Comparison of ENCODE assay signal across 8 cellular contexts in the genomic region with DNA sequence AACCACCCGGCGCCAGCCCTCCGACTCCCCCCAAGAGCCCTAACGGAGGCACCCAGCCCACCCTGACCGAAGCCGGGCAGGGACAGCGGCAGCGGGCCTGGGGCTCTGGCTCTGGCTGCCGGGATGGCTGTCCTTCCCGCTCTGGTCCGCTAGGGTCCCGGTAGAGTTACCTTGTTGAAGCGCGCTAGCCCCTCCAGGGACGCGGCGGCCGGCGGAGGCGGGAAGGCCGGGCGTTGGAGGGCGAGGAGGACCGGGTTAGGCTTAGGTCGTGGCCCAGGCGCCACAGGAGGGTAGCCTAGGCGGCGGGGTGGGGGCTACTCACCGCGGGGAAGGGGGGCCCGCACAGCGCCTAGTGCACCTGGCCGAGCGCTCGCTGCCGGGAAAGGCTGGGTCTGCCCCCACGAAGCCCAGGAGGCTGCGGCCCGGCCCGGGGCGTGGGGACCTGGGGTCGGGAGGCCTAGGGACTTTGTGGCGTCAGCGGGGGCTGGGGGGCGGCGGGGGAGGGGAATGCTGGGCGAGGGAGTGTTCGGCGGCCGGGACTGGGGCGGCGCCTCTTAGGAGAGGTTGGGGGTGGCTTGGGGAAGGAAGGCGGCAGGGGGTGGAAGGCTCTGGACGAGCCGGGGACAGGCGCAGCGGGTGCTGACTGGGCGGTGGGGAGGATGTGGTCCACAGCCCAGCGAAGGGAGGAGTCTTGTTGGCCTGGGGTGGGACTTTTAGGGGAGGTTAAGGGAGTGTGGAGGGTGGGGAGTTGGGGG. TPM values are rescaled to one million over a fixed set of nuclear protein-coding genes. Genes with fewer than 3 reads are reported as not detected.
A peak's percentile ranks its signal among the peaks of the same experiment; 100 is the strongest.
DNase-seq lines count a peak whose midpoint lies in the region; ATAC-seq and TF ChIP-seq lines count a peak whose summit lies in the region.

A gene with protein sequence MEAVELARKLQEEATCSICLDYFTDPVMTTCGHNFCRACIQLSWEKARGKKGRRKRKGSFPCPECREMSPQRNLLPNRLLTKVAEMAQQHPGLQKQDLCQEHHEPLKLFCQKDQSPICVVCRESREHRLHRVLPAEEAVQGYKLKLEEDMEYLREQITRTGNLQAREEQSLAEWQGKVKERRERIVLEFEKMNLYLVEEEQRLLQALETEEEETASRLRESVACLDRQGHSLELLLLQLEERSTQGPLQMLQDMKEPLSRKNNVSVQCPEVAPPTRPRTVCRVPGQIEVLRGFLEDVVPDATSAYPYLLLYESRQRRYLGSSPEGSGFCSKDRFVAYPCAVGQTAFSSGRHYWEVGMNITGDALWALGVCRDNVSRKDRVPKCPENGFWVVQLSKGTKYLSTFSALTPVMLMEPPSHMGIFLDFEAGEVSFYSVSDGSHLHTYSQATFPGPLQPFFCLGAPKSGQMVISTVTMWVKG (minus strand): TSS at position 645 of the 755 bp plus-strand sequence. CDS start 1,789 bp downstream, outside the sequence.

- peaks cover 5% of the 10 kb centered on the region for H3K9me3 Mint-ChIP-seq in Caco-2 (ENCODE audit: unreplicated experiment)
- no peaks in the 10 kb centered on the region for H3K9me3 Mint-ChIP-seq in activated naive CD4-positive, alpha-beta T cell treated with anti-CD3 and anti-CD28 coated beads, Interleukin-2, amount 50 U/mL, for 72 hours

- H3K4me1 Mint-ChIP-seq in Caco-2 (ENCODE audit: low read depth, unreplicated experiment) = peaks cover 30% of the 10 kb centered on the region

- H3K36me3 ChIP-seq in Caco-2 (ENCODE audit: control insufficient read depth, insufficient read depth, low read length) (no peaks in the 10 kb centered on the region), sigmoid colon (no peaks in the 10 kb centered on the region)

- H3K4me3 ChIP-seq in Caco-2 (ENCODE audit: low read depth, low read length) = peak within 1 kb of the TSS; percentile 42
- H3K4me3 ChIP-seq in sigmoid colon = peak within 1 kb of the TSS; percentile 10 to 44 (median 30)

- H3K4me1 ChIP-seq in Caco-2 (peaks cover 24% of the 10 kb centered on the region), sigmoid colon (peaks cover 0 to 21% (median 16%) of the 10 kb centered on the region in 4 donors)

- no peak for TF ChIP-seq EP300 in sigmoid colon (IDR thresholded peaks at IDR 0.05)

- no TSS peak for BruUV-seq in Caco-2 (replicated peaks; lab: Mats Ljungman, UMichigan)

- H3K4me3 Mint-ChIP-seq in Caco-2 (ENCODE audit: unreplicated experiment) = peak within 1 kb of the TSS; percentile 71

- H3K9me3 ChIP-seq in Caco-2 (0 out of 2 replicates have a peak, but pooled peaks cover 5% of the 10 kb centered on the region), sigmoid colon (no peaks in the 10 kb centered on the region)

- intact Hi-C loops in Caco-2 (cut with micrococcal nuclease; ENCODE audit: unreplicated experiment) = loop anchor here (2.0 kb wide), 1 partner anchor 16 kb away; no protein-coding TSS in a partner anchor
- intact Hi-C loops in left ventricle myocardium superior (cut with micrococcal nuclease) = no loop called here
- intact Hi-C loops in sigmoid colon (cut with DNase I) = no loop called here

- CTCF ChIA-PET in Caco-2 (lab: Charles Lee) = no interaction called here

- POLR2A ChIA-PET in Caco-2 (lab: Charles Lee) = no interaction called here

- H3K27ac ChIP-seq in sigmoid colon = no peak within 1 kb of the TSS

- H3K27me3 ChIP-seq in Caco-2 (replicated peaks; ENCODE audit: control insufficient read depth, insufficient read depth, low read length) = no peaks in the 10 kb centered on the region
- H3K27me3 ChIP-seq in sigmoid colon = peaks cover 19 to 69% (median 47%) of the 10 kb centered on the region in 3 donors

- 1 to 2% methylated on average over 59 of the region's 59 CpGs for WGBS in sigmoid colon, 2 donors

- TF ChIP-seq POLR2A in sigmoid colon (IDR thresholded peaks at IDR 0.05) (no peak), GM18505 (IDR thresholded peaks at IDR 0.05; ENCODE audit: borderline replicate concordance, extremely low read depth, insufficient read depth, insufficient read length) (no peak)

- TF ChIP-seq CTCF in Caco-2 (IDR thresholded peaks at IDR 0.05; ENCODE audit: insufficient read depth in 1 of 2, low read depth in 1 of 2, low read length in 1 of 2, severe bottlenecking in 1 of 2, unreplicated experiment in 1 of 2) = peak in 1 of 2 experiments; percentile 11
- peak in 1 of 4 experiments; percentile 13 for TF ChIP-seq CTCF in sigmoid colon (IDR thresholded peaks at IDR 0.05)

- no peaks in the 10 kb centered on the region for H3K27me3 Mint-ChIP-seq in Caco-2 (ENCODE audit: insufficient read depth, unreplicated experiment)

- peak in 1 of 2 experiments; percentile 62 for DNase-seq in Caco-2
- peak; percentile 13 for DNase-seq in NCI-H146 treated with DMSO at 0.1 percent for 48 hours (lab: John Stamatoyannopoulos, UW; ENCODE audit: unreplicated experiment)
- DNase-seq in activated naive CD4-positive, alpha-beta T cell treated with anti-CD3 and anti-CD28 coated beads, Interleukin-2, amount 50 U/mL, for 72 hours (ENCODE audit: low spot score in 2 of 2) = peak in 1 of 2 donors; percentile 41
- peak; percentile 49 for DNase-seq in left ventricle myocardium superior
- DNase-seq in sigmoid colon = no peak
- no peak for DNase-seq in NCI-H2107 (lab: John Stamatoyannopoulos, UW)

- H3K27ac Mint-ChIP-seq in Caco-2 (ENCODE audit: unreplicated experiment) = peak within 1 kb of the TSS; percentile 81
- H3K27ac Mint-ChIP-seq in activated naive CD4-positive, alpha-beta T cell treated with anti-CD3 and anti-CD28 coated beads, Interleukin-2, amount 50 U/mL, for 72 hours = peak within 1 kb of the TSS in 1 of 2 donors; percentile 58

- peaks cover 26% of the 10 kb centered on the region for H3K36me3 Mint-ChIP-seq in Caco-2 (ENCODE audit: insufficient read depth, unreplicated experiment)
- H3K36me3 Mint-ChIP-seq in activated naive CD4-positive, alpha-beta T cell treated with anti-CD3 and anti-CD28 coated beads, Interleukin-2, amount 50 U/mL, for 72 hours = no peaks in the 10 kb centered on the region

- ATAC-seq in activated naive CD4-positive, alpha-beta T cell treated with anti-CD3 and anti-CD28 coated beads, Interleukin-2, amount 50 U/mL, for 72 hours = peak; percentile 77 to 88
- peak; percentile 68 for ATAC-seq in left ventricle myocardium superior
- ATAC-seq in GM19023 (IDR thresholded peaks at IDR 0.05; ENCODE audit: unreplicated experiment) = no peak
- no peak for ATAC-seq in GM18505 (IDR thresholded peaks at IDR 0.05; ENCODE audit: unreplicated experiment)

RNA-seq across cellular contexts. Expression of the gene that starts here (rescaled TPM):
- 4.0 and 4.5 TPM in 2 replicates for total RNA-seq in Caco-2 (2022)
- total RNA-seq in activated naive CD4-positive, alpha-beta T cell treated with anti-CD3 and anti-CD28 coated beads, Interleukin-2, amount 50 U/mL, for 72 hours = 1 to 10 TPM in 1 of 2 donors, under 1 TPM in 1; 0.91 to 2.4 TPM
- total RNA-seq in left ventricle myocardium superior = 0.50 TPM
- total RNA-seq in sigmoid colon = under 1 TPM in 1 of 4 donors, not detected in 3; 0.95 TPM
- polyA plus RNA-seq in sigmoid colon = under 1 TPM in 1 of 3 donors, not detected in 2; 0.44 TPM

Comparison
In these comparisons a context has a peak if more than half of its experiments do, and no peak if none do; other contexts are left out.
1. Peak in DNase-seq and ATAC-seq in left ventricle myocardium superior; RNA of the gene not detected or under 1 TPM.
2. ATAC-seq: peak in activated naive CD4-positive, alpha-beta T cell treated with anti-CD3 and anti-CD28 coated beads, Interleukin-2, amount 50 U/mL, for 72 hours (2 of 2); none in GM19023 (single experiment) and GM18505 (single experiment).